ENCODE assay signal across 8 cellular contexts in genomic region chrX:1537031-1537715, GRCh38. TPM values are rescaled to one million over a fixed set of nuclear protein-coding genes. Genes with fewer than 3 reads are reported as not detected.
DNase-seq lines count a peak whose midpoint lies in the region; ATAC-seq and TF ChIP-seq lines count a peak whose summit lies in the region.

Gene P2RY8, minus strand, starts transcription at chrX:1537185. Its CDS starts 70,627 bp downstream, at chrX:1466558.

- peaks cover 5% of the 10 kb centered on the region; the same call in 1 of the 2 replicates for H3K27me3 ChIP-seq in OCI-LY3 (ENCODE audit: low read depth, low read length)

- intact Hi-C loops in cardiac septum (cut with DNase I), result no loop called here

- peak within 1 kb of the TSS; percentile 94 for H3K27ac ChIP-seq in OCI-LY3 (ENCODE audit: low read length)

- peak within 1 kb of the TSS; percentile 100 for H3K4me2 ChIP-seq in OCI-LY3 (ENCODE audit: low read length)

- peaks cover 3% of the 10 kb centered on the region for H3K36me3 ChIP-seq in OCI-LY3 (replicated peaks; ENCODE audit: low read depth, low read length)

- peaks cover 9% of the 10 kb centered on the region; the same call in 1 of the 2 replicates for H3K79me2 ChIP-seq in OCI-LY3 (ENCODE audit: low read length)

- peak within 1 kb of the TSS; percentile 92 for H3K9ac ChIP-seq in OCI-LY3 (ENCODE audit: low read length)

- peak within 1 kb of the TSS; percentile 44 for H2AFZ ChIP-seq in OCI-LY3 (ENCODE audit: low read depth, low read length)

- H3K4me3 ChIP-seq in OCI-LY3 (ENCODE audit: low read length), result peak within 1 kb of the TSS; percentile 79

- peak; percentile 51 for ATAC-seq in HG02981 (IDR thresholded peaks at IDR 0.05; ENCODE audit: unreplicated experiment)

- H3K4me1 ChIP-seq in OCI-LY3 (ENCODE audit: low read length), result peaks cover 21% of the 10 kb centered on the region

- H3K9me3 ChIP-seq in OCI-LY3 (ENCODE audit: insufficient read depth, low read length), result no peaks in the 10 kb centered on the region

- no peaks in the 10 kb centered on the region for H4K20me1 ChIP-seq in OCI-LY3 (ENCODE audit: insufficient read depth, low read length)

- TF ChIP-seq CTCF in OCI-LY3 (IDR thresholded peaks at IDR 0.05; ENCODE audit: low read depth, low read length), result peak; percentile 79

- peak; percentile 51 for DNase-seq in NCI-H2196 (lab: John Stamatoyannopoulos, UW; ENCODE audit: unreplicated experiment)
- DNase-seq in NCI-H2196 treated with DMSO at 0.1 percent for 48 hours (lab: John Stamatoyannopoulos, UW; ENCODE audit: unreplicated experiment), result no peak
- peak; percentile 74 for DNase-seq in activated T-cell treated with anti-CD3 and anti-CD28 coated beads for 48 hours (ENCODE audit: low read depth)
- DNase-seq in cardiac septum (ENCODE audit: low spot score), result peak; percentile 86
- peak; percentile 64 for DNase-seq in stimulated activated CD4-positive, alpha-beta T cell treated with anti-CD3 and anti-CD28 coated beads, Interleukin-2, amount 100 ng/mL, for 4 hours (ENCODE audit: low read depth)
- DNase-seq in putamen (ENCODE audit: low spot score), result no peak

RNA-seq across cellular contexts. Expression of gene P2RY8, which starts in this region (rescaled TPM):
- 1.5 TPM for total RNA-seq in cardiac septum

Comparison
In these comparisons a context has a peak if more than half of its experiments do, and no peak if none do; other contexts are left out.
1. DNase-seq: peak in NCI-H2196 (single experiment), activated T-cell treated with anti-CD3 and anti-CD28 coated beads for 48 hours (single experiment), cardiac septum (single experiment) and stimulated activated CD4-positive, alpha-beta T cell treated with anti-CD3 and anti-CD28 coated beads, Interleukin-2, amount 100 ng/mL, for 4 hours (single experiment); none in NCI-H2196 treated with DMSO at 0.1 percent for 48 hours (single experiment) and putamen (single experiment).